Comparison of ENCODE assay signal across 8 cellular contexts in genomic region chr4:99947608-99948007, GRCh38. TPM values are rescaled to one million over a fixed set of nuclear protein-coding genes. Genes with fewer than 3 reads are reported as not detected.
DNase-seq lines count a peak whose midpoint lies in the region; ATAC-seq, FAIRE-seq and TF ChIP-seq lines count a peak whose summit lies in the region.

No MANE protein-coding gene starts in this region.

- no peaks in the 10 kb centered on the region for H3K27me3 Mint-ChIP-seq in CD8-positive, alpha-beta T cell (ENCODE audit: low read depth)

- no peaks in the 10 kb centered on the region for H3K79me1 ChIP-seq in H1 (ENCODE audit: low read depth, low read length)

- H3K4me2 ChIP-seq in H1 (ENCODE audit: insufficient read depth in 1 of 2, low read depth in 2 of 2, low read length in 2 of 2): peak overlapping the region; percentile 65 to 87
- no peak overlapping the region for H3K4me2 ChIP-seq in parathyroid adenoma (ENCODE audit: low read length)

- H2AFZ ChIP-seq in H1 (ENCODE audit: low read length): no peak overlapping the region
- no peak overlapping the region for H2AFZ ChIP-seq in parathyroid adenoma

- H3K4me1 ChIP-seq in CD8-positive, alpha-beta T cell (ENCODE audit: insufficient read depth, low read length): peaks cover 55% of the 10 kb centered on the region
- H3K4me1 ChIP-seq in H1 (replicated peaks in 1 of 4; ENCODE audit: control insufficient read depth in 3 of 4, insufficient read depth in 4 of 4, low read length in 3 of 4): peaks cover 0 to 14% (median 7%) of the 10 kb centered on the region in 4 experiments; a peak in 5 of 7 replicates
- H3K4me1 ChIP-seq in parathyroid adenoma: peaks cover 7% of the 10 kb centered on the region

- peak overlapping the region in 1 of 4 experiments; percentile 30; a peak in 1 of 7 replicates for H3K9ac ChIP-seq in H1 (replicated peaks in 1 of 4; ENCODE audit: extremely low read depth in 1 of 4, low read depth in 3 of 4, low read length in 3 of 4)
- H3K9ac ChIP-seq in parathyroid adenoma: no peak overlapping the region

- no peak overlapping the region for H4K91ac ChIP-seq in H1 (replicated peaks; ENCODE audit: insufficient read length, low read length)

- H3K4me3 Mint-ChIP-seq in CD8-positive, alpha-beta T cell: peak overlapping the region; percentile 88

- H2BK5ac ChIP-seq in H1 (ENCODE audit: low read depth, low read length): no peak overlapping the region

- no peak overlapping the region for H4K5ac ChIP-seq in H1 (ENCODE audit: insufficient read length, low read depth, low read length)

- peak overlapping the region; percentile 85 for H3K27ac ChIP-seq in CD8-positive, alpha-beta T cell (ENCODE audit: low read depth, low read length)
- no peak overlapping the region for H3K27ac ChIP-seq in H1 (ENCODE audit: low read depth, low read length)
- H3K27ac ChIP-seq in parathyroid adenoma: peak overlapping the region; percentile 92
- no peak overlapping the region for H3K27ac ChIP-seq in substantia nigra (ENCODE audit: low read depth, low read length, poor library complexity, severe bottlenecking)

- H3K79me2 ChIP-seq in H1 (ENCODE audit: control insufficient read depth in 1 of 2, insufficient read depth in 2 of 2, low read length in 2 of 2) (peaks cover 0 to 55% of the 10 kb centered on the region in 2 experiments; a peak in 2 of 4 replicates), parathyroid adenoma (peaks cover 9% of the 10 kb centered on the region)

- H3K27ac Mint-ChIP-seq in CD8-positive, alpha-beta T cell: peak overlapping the region; percentile 99

- H2BK20ac ChIP-seq in H1 (ENCODE audit: low read length): no peak overlapping the region

- no peak for TF ChIP-seq CTCF in CD8-positive, alpha-beta T cell (IDR thresholded peaks at IDR 0.05)
- TF ChIP-seq CTCF in H1 (IDR thresholded peaks at IDR 0.05; ENCODE audit: control extremely low read depth in 1 of 3, insufficient read depth in 1 of 3, low read depth in 1 of 3, low read length in 3 of 3) (no peak), parathyroid adenoma (IDR thresholded peaks at IDR 0.05) (no peak)

- intact Hi-C loops in CD8-positive, alpha-beta T cell (cut with DNase I, micrococcal nuclease): loop anchor here (1.0 to 10.0 kb wide), 8 partner anchors 131 to 1685 kb away; partner anchors contain the start of genes METAP1 (in 2 of the 2), ADH5 (in 1 of the 2), DAPP1 (in 1 of the 2) and PPP3CA (in 1 of the 2)

- peaks cover 52% of the 10 kb centered on the region for H3K4me1 Mint-ChIP-seq in CD8-positive, alpha-beta T cell (ENCODE audit: low read depth)

- H3K9me3 Mint-ChIP-seq in CD8-positive, alpha-beta T cell: no peaks in the 10 kb centered on the region

- peaks cover 7 to 9% of the 10 kb centered on the region in 2 experiments for H4K20me1 ChIP-seq in H1 (replicated peaks in 1 of 2; ENCODE audit: control insufficient read depth in 1 of 2, insufficient read depth in 2 of 2, low read length in 2 of 2)

- H3K9me3 ChIP-seq in CD8-positive, alpha-beta T cell (ENCODE audit: low read length): no peaks in the 10 kb centered on the region
- H3K9me3 ChIP-seq in H1 (ENCODE audit: insufficient read depth in 2 of 2, low read depth in 1 of 2, low read length in 1 of 2): no peaks in the 10 kb centered on the region
- no peaks in the 10 kb centered on the region for H3K9me3 ChIP-seq in parathyroid adenoma (ENCODE audit: control insufficient read depth, low read length)

- no peak overlapping the region for H3K14ac ChIP-seq in H1 (ENCODE audit: insufficient read length)

- TF ChIP-seq POLR2A in H1 (IDR thresholded peaks at IDR 0.05; ENCODE audit: control extremely low read depth in 1 of 2, low read depth in 2 of 2, low read length in 2 of 2): no peak

- no peak for FAIRE-seq in H1 (lab: Jason Lieb, UNC)

- no peak overlapping the region for H2BK12ac ChIP-seq in H1 (ENCODE audit: low read depth, low read length)

- no peaks in the 10 kb centered on the region for H3K36me3 ChIP-seq in CD8-positive, alpha-beta T cell (ENCODE audit: insufficient read depth, low read length)
- H3K36me3 ChIP-seq in H1 (ENCODE audit: control insufficient read depth in 2 of 4, insufficient read depth in 4 of 4, low read length in 3 of 4) (peaks cover 9 to 23% (median 12%) of the 10 kb centered on the region in 4 experiments), parathyroid adenoma (ENCODE audit: control insufficient read depth, insufficient read depth, low read length) (no peaks in the 10 kb centered on the region)

- POLR2A ChIA-PET in CD8-positive, alpha-beta T cell (lab: Charles Lee): interaction anchor here (0.7 to 2.9 kb wide), 9 partner anchors 12 to 1755 kb away, joined by 3 to 23 read pairs (median 5); partner anchors contain the start of genes LAMTOR3, RAP1GDS1 and TRMT10A
- POLR2A ChIA-PET in H1 (lab: Charles Lee; ENCODE audit: partially characterized antibody): interaction anchor here (0.6 to 5.6 kb wide), 9 partner anchors 13 to 768 kb away, joined by 3 to 83 read pairs (median 6); partner anchors contain the start of gene LAMTOR3

- DNase-seq in CD8-positive, alpha-beta T cell: no peak
- DNase-seq in M059J (ENCODE audit: low read depth) (peak; percentile 3), H1 (ENCODE audit: low read depth in 1 of 2, low spot score in 2 of 2) (no peak), substantia nigra (lab: John Stamatoyannopoulos, UW) (no peak), HK-2 (ENCODE audit: unreplicated experiment) (no peak)
- no peak for DNase-seq in central memory CD4-positive, alpha-beta T cell

- no peak overlapping the region for H3K23ac ChIP-seq in H1 (ENCODE audit: insufficient read length)

- no peak overlapping the region for H2BK15ac ChIP-seq in H1 (ENCODE audit: low read length)

- no peak for ATAC-seq in CD8-positive, alpha-beta T cell
- ATAC-seq in HG03460 (IDR thresholded peaks at IDR 0.05; ENCODE audit: unreplicated experiment): no peak

- no peaks in the 10 kb centered on the region for H3K27me3 ChIP-seq in CD8-positive, alpha-beta T cell (ENCODE audit: insufficient read depth, low read length)
- H3K27me3 ChIP-seq in H1 (replicated peaks in 1 of 4; ENCODE audit: control insufficient read depth in 3 of 4, extremely low read depth in 1 of 4, insufficient read depth in 3 of 4, low read length in 3 of 4): no peaks in the 10 kb centered on the region
- no peaks in the 10 kb centered on the region for H3K27me3 ChIP-seq in parathyroid adenoma (ENCODE audit: control insufficient read depth, insufficient read depth, low read length)

- CTCF ChIA-PET in CD8-positive, alpha-beta T cell (lab: Charles Lee): interaction anchor here (1.7 to 3.7 kb wide), 6 partner anchors 25 to 385 kb away, joined by 7 to 50 read pairs (median 8); partner anchors contain the start of gene LAMTOR3
- CTCF ChIA-PET in H1 (lab: Charles Lee; ENCODE audit: partially characterized antibody): interaction anchor here (1.0 to 1.5 kb wide), 3 partner anchors 12 to 63 kb away, joined by 3 to 4 read pairs (median 3); no protein-coding TSS in a partner anchor

- H3K56ac ChIP-seq in H1 (replicated peaks; ENCODE audit: insufficient read length, low read depth, low read length): no peak overlapping the region

- no peak overlapping the region for H2AK5ac ChIP-seq in H1 (ENCODE audit: low read depth, low read length)

- TF ChIP-seq EP300 in H1 (IDR thresholded peaks at IDR 0.05; ENCODE audit: borderline replicate concordance in 1 of 2, low read depth in 2 of 2, low read length in 2 of 2): no peak

- H3K23me2 ChIP-seq in H1 (ENCODE audit: low read depth, low read length): peaks cover 4% of the 10 kb centered on the region

- H2BK120ac ChIP-seq in H1 (replicated peaks; ENCODE audit: low read depth, low read length): no peak overlapping the region

- H3K18ac ChIP-seq in H1 (ENCODE audit: extremely low read depth, low read length): no peak overlapping the region

- 87% methylated on average over 4 of the region's 4 CpGs; no CpG with 5 or more reads in 1 of the 2 experiments for WGBS in H1 (ENCODE audit: extremely low coverage in 1 of 2, insufficient coverage in 1 of 2, insufficient read length in 1 of 2, insufficient replicate concordance in 2 of 2, low coverage in 1 of 2, low lambda C conversion rate in 2 of 2, missing lambda C conversion rate in 1 of 2), 2 experiments

- H3K4ac ChIP-seq in H1 (replicated peaks; ENCODE audit: insufficient read length, low read depth, low read length): no peak overlapping the region

- H4K8ac ChIP-seq in H1 (ENCODE audit: extremely low read depth, insufficient read depth, low read length): no peak overlapping the region

- TF ChIP-seq RAD21 in H1 (IDR thresholded peaks at IDR 0.05 in 1 of 2, conservative IDR thresholded peaks at IDR 0.05 in 1 of 2; ENCODE audit: low read depth in 2 of 2, low read length in 2 of 2): no peak

- peaks cover 36% of the 10 kb centered on the region for H3K36me3 Mint-ChIP-seq in CD8-positive, alpha-beta T cell

- peak overlapping the region; percentile 71 for H3K4me3 ChIP-seq in CD8-positive, alpha-beta T cell (ENCODE audit: low read depth, low read length)
- peak overlapping the region in 3 of 4 experiments; percentile 1 to 100 (median 6); a peak in 3 of 8 replicates for H3K4me3 ChIP-seq in H1 (ENCODE audit: extremely low read depth in 1 of 4, insufficient read depth in 2 of 4, low read depth in 3 of 4, low read length in 4 of 4)
- H3K4me3 ChIP-seq in parathyroid adenoma (ENCODE audit: low read depth, low read length): no peak overlapping the region

RNA-seq across cellular contexts. Expression of gene DNAJB14, which starts 1.2 kb away (rescaled TPM):
- 10 to 100 TPM; 69.5 to 71.8 TPM for total RNA-seq in CD8-positive, alpha-beta T cell
- 12.4 and 12.9 TPM in 2 replicates for total RNA-seq in M059J (2014; rRNA removed; shearing (Covaris generic))
- total RNA-seq in H1 (2021; fragmentation: NEBNext Ultra II Directional; extraction: Animal tissue kit (Norgen Biotek cat#: 25700)): 35.4 and 40.2 TPM in 2 replicates
- polyA plus RNA-seq in H1 (2011; rRNA removed): 2.5 and 3.4 TPM in 2 replicates
- polyA plus RNA-seq in H1 (2011; cell fraction: cytosol; rRNA removed): 4.9 TPM
- 14.5 TPM for polyA plus RNA-seq in H1 (2011; cell fraction: nucleus; rRNA removed)
- 14.9 to 44.5 TPM (median 20.9 TPM) in 4 replicates for polyA plus RNA-seq in H1 (2012, experiment 1 of 2)
- polyA plus RNA-seq in H1 (2012, experiment 2 of 2): 8.6 TPM
- polyA plus RNA-seq in H1 (2013, experiment 1 of 2): 18.1 TPM
- polyA plus RNA-seq in H1 (2013, experiment 2 of 2): 26.8 TPM
- polyA minus RNA-seq in H1 (2011; rRNA and poly(A)+ RNA removed): 13.1 and 17.5 TPM in 2 replicates
- polyA minus RNA-seq in H1 (2011; cell fraction: cytosol; rRNA and poly(A)+ RNA removed): 21.7 TPM
- 34.6 TPM for polyA minus RNA-seq in H1 (2011; cell fraction: nucleus; rRNA and poly(A)+ RNA removed)

RNA-seq across cellular contexts. Expression of gene H2AZ1, which starts 2.5 kb away (rescaled TPM):
- total RNA-seq in CD8-positive, alpha-beta T cell: 100 to 1,000 TPM in 1 of 2 experiments, 10 to 100 TPM in 1; 99.6 to 103 TPM
- 841 and 866 TPM in 2 replicates for total RNA-seq in M059J (2014; rRNA removed; shearing (Covaris generic))
- total RNA-seq in H1 (2021; fragmentation: NEBNext Ultra II Directional; extraction: Animal tissue kit (Norgen Biotek cat#: 25700)): 881 and 898 TPM in 2 replicates
- polyA plus RNA-seq in H1 (2011; rRNA removed): 455 and 831 TPM in 2 replicates
- 922 TPM for polyA plus RNA-seq in H1 (2011; cell fraction: cytosol; rRNA removed)
- polyA plus RNA-seq in H1 (2011; cell fraction: nucleus; rRNA removed): 336 TPM
- 808 to 1,217 TPM (median 967 TPM) in 4 replicates for polyA plus RNA-seq in H1 (2012, experiment 1 of 2)
- 742 TPM for polyA plus RNA-seq in H1 (2012, experiment 2 of 2)
- 561 TPM for polyA plus RNA-seq in H1 (2013, experiment 1 of 2)
- 491 TPM for polyA plus RNA-seq in H1 (2013, experiment 2 of 2)
- polyA minus RNA-seq in H1 (2011; rRNA and poly(A)+ RNA removed): 389 and 469 TPM in 2 replicates
- polyA minus RNA-seq in H1 (2011; cell fraction: cytosol; rRNA and poly(A)+ RNA removed): 204 TPM
- polyA minus RNA-seq in H1 (2011; cell fraction: nucleus; rRNA and poly(A)+ RNA removed): 182 TPM

RNA-seq across cellular contexts. Expression of gene LAMTOR3, which starts 53.4 kb away (rescaled TPM):
- total RNA-seq in CD8-positive, alpha-beta T cell: 10 to 100 TPM; 29.3 to 32.4 TPM
- 27.9 and 44.0 TPM in 2 replicates for total RNA-seq in M059J (2014; rRNA removed; shearing (Covaris generic))
- 24.0 and 25.1 TPM in 2 replicates for total RNA-seq in H1 (2021; fragmentation: NEBNext Ultra II Directional; extraction: Animal tissue kit (Norgen Biotek cat#: 25700))
- 12.7 and 34.4 TPM in 2 replicates for polyA plus RNA-seq in H1 (2011; rRNA removed)
- 26.8 TPM for polyA plus RNA-seq in H1 (2011; cell fraction: cytosol; rRNA removed)
- 3.4 TPM for polyA plus RNA-seq in H1 (2011; cell fraction: nucleus; rRNA removed)
- 12.3 to 32.3 TPM (median 15.4 TPM) in 4 replicates for polyA plus RNA-seq in H1 (2012, experiment 1 of 2)
- 4.9 TPM for polyA plus RNA-seq in H1 (2012, experiment 2 of 2)
- polyA plus RNA-seq in H1 (2013, experiment 1 of 2): 18.3 TPM
- polyA plus RNA-seq in H1 (2013, experiment 2 of 2): 17.8 TPM
- polyA minus RNA-seq in H1 (2011; rRNA and poly(A)+ RNA removed): 7.4 and 15.1 TPM in 2 replicates
- polyA minus RNA-seq in H1 (2011; cell fraction: cytosol; rRNA and poly(A)+ RNA removed): 5.1 TPM
- polyA minus RNA-seq in H1 (2011; cell fraction: nucleus; rRNA and poly(A)+ RNA removed): 9.3 TPM

Comparison
In these comparisons a context has a peak if more than half of its experiments do, and no peak if none do; other contexts are left out.
1. H3K27ac ChIP-seq: peak in CD8-positive, alpha-beta T cell (single experiment) and parathyroid adenoma (single experiment); none in H1 (single experiment) and substantia nigra (single experiment).